In genomic region chr9:94874316-94874715, GRCh38 we compare ENCODE assay signal across 1 cellular context.
A peak's percentile ranks its signal among the peaks of the same experiment; 100 is the strongest.
TF ChIP-seq lines count a peak whose summit lies in the region.

No MANE protein-coding gene starts in this region.

TF ChIP-seq in SK-N-SH, 30 proteins besides CTCF, POLR2A, EP300 and RAD21 (continued from another document):
- TF ChIP-seq PBX3 (IDR thresholded peaks at IDR 0.05) (peak; percentile 91), GABPA (IDR thresholded peaks at IDR 0.05; ENCODE audit: low read depth) (no peak), USF2 (IDR thresholded peaks at IDR 0.05; ENCODE audit: borderline replicate concordance, low read depth, low read length) (no peak), RCOR1 (IDR thresholded peaks at IDR 0.05; ENCODE audit: low read length) (no peak), YY1 (IDR thresholded peaks at IDR 0.05; ENCODE audit: low read depth) (no peak), FOXM1 (IDR thresholded peaks at IDR 0.05; ENCODE audit: low read depth) (no peak), MEF2A (IDR thresholded peaks at IDR 0.05; ENCODE audit: borderline replicate concordance, low read depth) (peak; percentile 41; the same call in 1 of the 2 replicates), GATA2 (CRISPR knock-in tag; IDR thresholded peaks at IDR 0.05) (no peak)
